Comparison of ENCODE assay signal across 8 cellular contexts in genomic region chr2:43059183-43059897, GRCh38.
DNase-seq lines count a peak whose midpoint lies in the region; ATAC-seq and TF ChIP-seq lines count a peak whose summit lies in the region.

No MANE protein-coding gene starts in this region.

- H3K4me1 Mint-ChIP-seq in central memory CD8-positive, alpha-beta T cell = peaks cover 36% of the 10 kb centered on the region

- TF ChIP-seq POLR2A in right lobe of liver (IDR thresholded peaks at IDR 0.05) = no peak

- H3K27ac Mint-ChIP-seq in central memory CD8-positive, alpha-beta T cell (ENCODE audit: low read depth) = peak overlapping the region; percentile 77

- WGBS in right lobe of liver (ENCODE audit: insufficient coverage, low coverage, low lambda C conversion rate, missing lambda C conversion rate) = 54% methylated on average over 9 of the region's 12 CpGs

- H3K9me3 Mint-ChIP-seq in central memory CD8-positive, alpha-beta T cell = no peaks in the 10 kb centered on the region

- no peak overlapping the region for H3K4me3 ChIP-seq in right lobe of liver

- H3K9me3 ChIP-seq in right lobe of liver = no peaks in the 10 kb centered on the region

- H3K27ac ChIP-seq in right lobe of liver = no peak overlapping the region

- H3K4me3 Mint-ChIP-seq in central memory CD8-positive, alpha-beta T cell = peak overlapping the region; percentile 48

- ATAC-seq in GM21529 (IDR thresholded peaks at IDR 0.05; ENCODE audit: unreplicated experiment) (peak; percentile 79), right lobe of liver (peak; percentile 62 to 65 (median 64))
- ATAC-seq in central memory CD8-positive, alpha-beta T cell (replicated peaks; ENCODE audit: extremely low read depth, poor library complexity, severe bottlenecking) = peak; percentile 88

- H3K36me3 ChIP-seq in right lobe of liver = no peaks in the 10 kb centered on the region

- peaks cover 3% of the 10 kb centered on the region for H3K36me3 Mint-ChIP-seq in central memory CD8-positive, alpha-beta T cell (ENCODE audit: insufficient read depth)

- H3K4me1 ChIP-seq in right lobe of liver = peaks cover 0 to 7% (median 0%) of the 10 kb centered on the region in 4 donors

- H3K27me3 Mint-ChIP-seq in central memory CD8-positive, alpha-beta T cell = no peaks in the 10 kb centered on the region

- intact Hi-C loops in right lobe of liver (cut with DNase I) = no loop called here

- DNase-seq in AG09319 (ENCODE audit: extremely low read depth, low read depth) = peak; percentile 81
- DNase-seq in NCI-H1092 treated with DMSO at 0.1 percent for 48 hours (lab: John Stamatoyannopoulos, UW) = peak; percentile 75
- peak; percentile 24 for DNase-seq in activated CD4-positive, alpha-beta T cell treated with anti-CD3 and anti-CD28 coated beads for 1 hour
- peak; percentile 22 to 50 for DNase-seq in central memory CD8-positive, alpha-beta T cell (ENCODE audit: low spot score in 2 of 2)
- peak; percentile 55 to 62 (median 60) for DNase-seq in right lobe of liver
- peak; percentile 60 to 76 for DNase-seq in stimulated activated CD8-positive, alpha-beta memory T cell treated with anti-CD3 and anti-CD28 coated beads, Interleukin-15, amount 100 ng/mL, for 48 hours (ENCODE audit: low read depth in 2 of 2)
- no peak for DNase-seq in NCI-H526 treated with DMSO at 0.1 percent for 48 hours (lab: John Stamatoyannopoulos, UW)

- no peaks in the 10 kb centered on the region for H3K27me3 ChIP-seq in right lobe of liver

- TF ChIP-seq CTCF in AG09319 (IDR thresholded peaks at IDR 0.05; ENCODE audit: low read depth, low read length) (no peak), right lobe of liver (IDR thresholded peaks at IDR 0.05) (no peak)
